7 cellular contexts compared by ENCODE assay signal in the genomic region with DNA sequence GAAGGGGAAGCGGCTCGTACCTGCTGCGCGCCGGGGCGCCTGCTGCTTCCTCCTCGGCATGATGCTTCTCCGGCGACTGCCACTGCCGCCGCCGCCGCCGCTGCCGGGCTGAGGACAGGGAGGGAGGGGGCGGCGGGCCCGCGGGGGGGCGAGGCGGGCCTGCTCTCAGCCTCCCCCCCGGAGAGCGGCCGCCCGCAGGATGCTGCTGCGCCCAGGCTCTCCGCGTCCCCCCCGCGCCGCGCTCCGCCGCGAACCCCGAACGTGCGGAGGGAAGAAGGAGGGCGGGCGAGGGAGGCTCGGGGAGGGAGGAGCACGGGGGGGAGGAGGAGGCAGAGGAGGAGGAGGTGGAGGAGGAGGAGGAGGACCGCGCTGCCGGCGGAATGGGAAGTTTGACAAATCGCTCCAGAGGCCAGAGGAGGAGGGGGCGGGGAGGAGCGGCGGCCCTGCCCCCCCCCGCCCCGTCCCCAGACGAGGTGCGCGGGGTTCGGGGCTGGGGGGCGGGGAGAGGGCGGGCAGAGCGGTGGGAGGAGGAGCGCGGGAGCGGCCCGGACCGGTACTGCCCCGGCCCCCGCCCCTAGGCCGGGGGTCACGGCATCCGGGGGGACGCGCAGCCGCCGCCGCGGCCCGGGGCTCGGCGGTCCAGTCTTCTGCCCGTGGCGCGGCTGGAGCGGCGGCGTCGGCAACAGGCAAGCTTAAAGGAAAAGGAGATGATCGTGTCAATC. TPM values are rescaled to one million over a fixed set of nuclear protein-coding genes. Genes with fewer than 3 reads are reported as not detected.
DNase-seq lines count a peak whose midpoint lies in the region; ATAC-seq and TF ChIP-seq lines count a peak whose summit lies in the region.

A gene with protein sequence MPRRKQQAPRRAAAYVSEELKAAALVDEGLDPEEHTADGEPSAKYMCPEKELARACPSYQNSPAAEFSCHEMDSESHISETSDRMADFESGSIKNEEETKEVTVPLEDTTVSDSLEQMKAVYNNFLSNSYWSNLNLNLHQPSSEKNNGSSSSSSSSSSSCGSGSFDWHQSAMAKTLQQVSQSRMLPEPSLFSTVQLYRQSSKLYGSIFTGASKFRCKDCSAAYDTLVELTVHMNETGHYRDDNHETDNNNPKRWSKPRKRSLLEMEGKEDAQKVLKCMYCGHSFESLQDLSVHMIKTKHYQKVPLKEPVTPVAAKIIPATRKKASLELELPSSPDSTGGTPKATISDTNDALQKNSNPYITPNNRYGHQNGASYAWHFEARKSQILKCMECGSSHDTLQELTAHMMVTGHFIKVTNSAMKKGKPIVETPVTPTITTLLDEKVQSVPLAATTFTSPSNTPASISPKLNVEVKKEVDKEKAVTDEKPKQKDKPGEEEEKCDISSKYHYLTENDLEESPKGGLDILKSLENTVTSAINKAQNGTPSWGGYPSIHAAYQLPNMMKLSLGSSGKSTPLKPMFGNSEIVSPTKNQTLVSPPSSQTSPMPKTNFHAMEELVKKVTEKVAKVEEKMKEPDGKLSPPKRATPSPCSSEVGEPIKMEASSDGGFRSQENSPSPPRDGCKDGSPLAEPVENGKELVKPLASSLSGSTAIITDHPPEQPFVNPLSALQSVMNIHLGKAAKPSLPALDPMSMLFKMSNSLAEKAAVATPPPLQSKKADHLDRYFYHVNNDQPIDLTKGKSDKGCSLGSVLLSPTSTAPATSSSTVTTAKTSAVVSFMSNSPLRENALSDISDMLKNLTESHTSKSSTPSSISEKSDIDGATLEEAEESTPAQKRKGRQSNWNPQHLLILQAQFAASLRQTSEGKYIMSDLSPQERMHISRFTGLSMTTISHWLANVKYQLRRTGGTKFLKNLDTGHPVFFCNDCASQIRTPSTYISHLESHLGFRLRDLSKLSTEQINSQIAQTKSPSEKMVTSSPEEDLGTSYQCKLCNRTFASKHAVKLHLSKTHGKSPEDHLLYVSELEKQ (minus strand): TSS at position 277 of the 722 bp plus-strand sequence. CDS start 217 bp downstream, at position 60.

- ATAC-seq in GM18498 (IDR thresholded peaks at IDR 0.05; ENCODE audit: unreplicated experiment) (no peak), GM18873 (IDR thresholded peaks at IDR 0.05; ENCODE audit: low FRiP score, unreplicated experiment) (no peak)

- H3K4me3 ChIP-seq in skeletal muscle satellite cell (ENCODE audit: low read length), result peak within 1 kb of the TSS; percentile 90

- DNase-seq in HEK293T (ENCODE audit: extremely low spot score), result peak; percentile 47
- peak; percentile 70 to 86 for DNase-seq in SW 1271 (lab: John Stamatoyannopoulos, UW)
- DNase-seq in central memory CD4-positive, alpha-beta T cell, result peak; percentile 42
- peak; percentile 86 for DNase-seq in iris pigment epithelial cell (ENCODE audit: low read depth)

- H3K9me3 ChIP-seq in skeletal muscle satellite cell (replicated peaks; ENCODE audit: low read length), result no peaks in the 10 kb centered on the region

- POLR2A ChIA-PET in HEK293T (lab: Yijun Ruan, JAX), result interaction anchor here (0.6 to 2.3 kb wide), 5 partner anchors 10 to 34 kb away, joined by 3 to 7 read pairs (median 3); no protein-coding TSS in a partner anchor

- CTCF ChIA-PET in HEK293T (lab: Yijun Ruan, JAX), result no interaction called here

- peak within 1 kb of the TSS; percentile 94 for H3K9ac ChIP-seq in skeletal muscle satellite cell (ENCODE audit: low read depth, low read length)

- H3K4me1 ChIP-seq in skeletal muscle satellite cell (ENCODE audit: control insufficient read depth, insufficient read depth, low read length), result peaks cover 38% of the 10 kb centered on the region

- no peaks in the 10 kb centered on the region for H3K27me3 ChIP-seq in skeletal muscle satellite cell (ENCODE audit: control insufficient read depth, insufficient read depth, low read length)

- H3K4me2 ChIP-seq in skeletal muscle satellite cell (ENCODE audit: low read length), result peak within 1 kb of the TSS; percentile 94

- no peaks in the 10 kb centered on the region for H3K36me3 ChIP-seq in skeletal muscle satellite cell (ENCODE audit: insufficient read depth, low read length)

TF ChIP-seq in HEK293T, 16 proteins besides CTCF, POLR2A, EP300 and RAD21:
- TF ChIP-seq, protein P1, sequence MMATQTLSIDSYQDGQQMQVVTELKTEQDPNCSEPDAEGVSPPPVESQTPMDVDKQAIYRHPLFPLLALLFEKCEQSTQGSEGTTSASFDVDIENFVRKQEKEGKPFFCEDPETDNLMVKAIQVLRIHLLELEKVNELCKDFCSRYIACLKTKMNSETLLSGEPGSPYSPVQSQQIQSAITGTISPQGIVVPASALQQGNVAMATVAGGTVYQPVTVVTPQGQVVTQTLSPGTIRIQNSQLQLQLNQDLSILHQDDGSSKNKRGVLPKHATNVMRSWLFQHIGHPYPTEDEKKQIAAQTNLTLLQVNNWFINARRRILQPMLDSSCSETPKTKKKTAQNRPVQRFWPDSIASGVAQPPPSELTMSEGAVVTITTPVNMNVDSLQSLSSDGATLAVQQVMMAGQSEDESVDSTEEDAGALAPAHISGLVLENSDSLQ (IDR thresholded peaks at IDR 0.05), result peak; percentile 44; the same call in 1 of the 2 replicates
- TF ChIP-seq L3MBTL2 (conservative IDR thresholded peaks at IDR 0.05), result no peak

RNA-seq across cellular contexts. Expression of the gene that starts here (rescaled TPM):
- 5.8 and 6.1 TPM in 2 replicates for total RNA-seq in skeletal muscle satellite cell (2012; rRNA removed)
